In the genomic region with DNA sequence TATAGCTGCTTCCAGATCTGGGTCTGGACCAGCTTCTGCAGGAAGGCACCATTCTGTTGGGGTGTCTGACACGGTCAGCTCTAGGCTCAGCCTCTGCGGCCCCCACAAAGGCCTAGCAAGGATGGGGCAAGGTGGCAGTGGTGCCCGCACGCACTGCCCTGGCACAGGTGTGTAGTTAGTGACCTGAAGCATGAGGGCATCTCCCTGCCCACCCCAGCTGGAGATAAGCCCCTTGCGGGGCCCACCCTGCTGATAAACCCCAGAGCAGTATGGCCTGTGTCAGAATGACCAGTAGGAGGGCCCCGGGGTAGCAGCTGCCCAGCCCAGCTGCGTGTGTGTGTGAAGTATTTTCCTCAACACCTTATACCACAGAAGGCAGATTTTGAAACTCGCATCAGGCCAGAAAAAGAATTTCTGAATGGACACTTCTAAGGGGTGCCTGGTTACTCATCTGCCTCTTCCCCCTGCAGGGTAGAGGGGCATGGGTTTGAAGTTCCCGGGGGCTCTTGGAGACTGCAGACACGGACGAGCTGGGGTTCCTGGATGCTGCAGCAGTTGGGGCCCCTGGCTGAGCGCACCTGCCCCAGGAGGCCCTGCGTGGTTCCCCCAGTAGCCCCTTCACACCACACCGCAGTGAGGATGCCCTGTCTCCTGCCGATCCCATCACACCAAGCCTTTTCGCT, we compare ENCODE assay signal across 9 cellular contexts. TPM values are rescaled to one million over a fixed set of nuclear protein-coding genes. Genes with fewer than 3 reads are reported as not detected.
DNase-seq lines count a peak whose midpoint lies in the region; ATAC-seq, FAIRE-seq and TF ChIP-seq lines count a peak whose summit lies in the region.
"Had no signal": no experiment of that assay in that cellular context is flagged by ENCODE, and none has a peak within 500 bp of the region (broad histone marks: within the 10 kb centered on the region; RNA-seq: fewer than 3 reads in every experiment).

No MANE protein-coding gene starts in this region.

- H3K9ac ChIP-seq in astrocyte (ENCODE audit: low read length): peak overlapping the region; percentile 96

- no peaks in the 10 kb centered on the region for H3K9me3 Mint-ChIP-seq in CD4-positive, alpha-beta T cell
- H3K9me3 Mint-ChIP-seq in IgD-negative memory B cell: no peaks in the 10 kb centered on the region
- H3K9me3 Mint-ChIP-seq in astrocyte (ENCODE audit: unreplicated experiment): no peaks in the 10 kb centered on the region

- CTCF ChIA-PET in CD4-positive, alpha-beta T cell (lab: Charles Lee): interaction anchor here (0.5 to 0.8 kb wide), 2 partner anchors 12 kb away, joined by 3 read pairs; no protein-coding TSS in a partner anchor

- ATAC-seq in CD4-positive, alpha-beta T cell (ENCODE audit: poor library complexity): no peak

- no peak overlapping the region for H2AFZ ChIP-seq in astrocyte (ENCODE audit: low read depth, low read length)

- no peak overlapping the region for H3K4me2 ChIP-seq in astrocyte (ENCODE audit: low read length)

- POLR2A ChIA-PET in CD4-positive, alpha-beta T cell (lab: Charles Lee): interaction anchor here (0.6 to 2.2 kb wide), 6 partner anchors 19 to 164 kb away, joined by 3 to 10 read pairs (median 5); a partner anchor contains a TSS

- DNase-seq in CD4-positive, alpha-beta T cell: no peak
- DNase-seq in astrocyte (ENCODE audit: low read depth) (no peak), iPS-NIHi7 (ENCODE audit: extremely low spot score) (no peak), AG08396 (ENCODE audit: low spot score) (no peak), dorsolateral prefrontal cortex (no peak), NCI-H1417 (lab: John Stamatoyannopoulos, UW) (no peak)

- H3K27me3 ChIP-seq in CD4-positive, alpha-beta T cell (ENCODE audit: control insufficient read depth, insufficient read depth, low read length): no peaks in the 10 kb centered on the region
- H3K27me3 ChIP-seq in astrocyte (ENCODE audit: insufficient read depth, low read length) (no peaks in the 10 kb centered on the region), muscle layer of duodenum (ENCODE audit: low read depth, low read length) (no peaks in the 10 kb centered on the region), dorsolateral prefrontal cortex (no peaks in the 10 kb centered on the region)

- intact Hi-C loops in CD4-positive, alpha-beta T cell (cut with DNase I, micrococcal nuclease): loop anchor here in 1 of 2 experiments (10.0 kb wide), 1 partner anchor 352 kb away; a partner anchor contains a TSS
- intact Hi-C loops in dorsolateral prefrontal cortex (cut with DNase I): loop anchor here in 1 of 2 donors (5.0 kb wide), 1 partner anchor 156 kb away; a partner anchor contains a TSS

- no peaks in the 10 kb centered on the region for H3K9me3 ChIP-seq in CD4-positive, alpha-beta T cell (ENCODE audit: control insufficient read depth, low read length)
- H3K9me3 ChIP-seq in astrocyte (ENCODE audit: insufficient read depth, low read depth, low read length) (no peaks in the 10 kb centered on the region), muscle layer of duodenum (ENCODE audit: control insufficient read depth in 1 of 2, low read length in 2 of 2) (no peaks in the 10 kb centered on the region)

- H3K36me3 ChIP-seq in astrocyte (ENCODE audit: insufficient read depth, low read length) (peaks cover 5% of the 10 kb centered on the region), muscle layer of duodenum (ENCODE audit: control insufficient read depth in 1 of 2, insufficient read depth in 2 of 2, low read length in 2 of 2) (peaks cover 0 to 25% of the 10 kb centered on the region in 2 donors)

- H3K4me1 Mint-ChIP-seq in CD4-positive, alpha-beta T cell (ENCODE audit: low read depth): peaks cover 31% of the 10 kb centered on the region
- H3K4me1 Mint-ChIP-seq in IgD-negative memory B cell (peaks cover 11 to 20% (median 14%) of the 10 kb centered on the region in 3 donors), astrocyte (ENCODE audit: low read depth, unreplicated experiment) (peaks cover 30% of the 10 kb centered on the region)

- peaks cover 45% of the 10 kb centered on the region for H3K36me3 Mint-ChIP-seq in CD4-positive, alpha-beta T cell (ENCODE audit: low read depth)
- H3K36me3 Mint-ChIP-seq in IgD-negative memory B cell (peaks cover 4% of the 10 kb centered on the region), astrocyte (ENCODE audit: low read depth, unreplicated experiment) (peaks cover 10% of the 10 kb centered on the region)

- H3K27me3 Mint-ChIP-seq in CD4-positive, alpha-beta T cell: no peaks in the 10 kb centered on the region
- H3K27me3 Mint-ChIP-seq in IgD-negative memory B cell (no peaks in the 10 kb centered on the region), astrocyte (ENCODE audit: low read depth, unreplicated experiment) (no peaks in the 10 kb centered on the region)

- H3K4me1 ChIP-seq in astrocyte (ENCODE audit: insufficient read depth, low read length) (peaks cover 38% of the 10 kb centered on the region), muscle layer of duodenum (ENCODE audit: control insufficient read depth in 1 of 2, insufficient read depth in 2 of 2, low read length in 2 of 2) (peaks cover 0 to 65% of the 10 kb centered on the region in 2 donors)

- FAIRE-seq in astrocyte (lab: Jason Lieb, UNC): no peak

- H3K4me3 Mint-ChIP-seq in CD4-positive, alpha-beta T cell: peak overlapping the region; percentile 72
- H3K4me3 Mint-ChIP-seq in IgD-negative memory B cell: peak overlapping the region in 1 of 4 donors; percentile 73
- H3K4me3 Mint-ChIP-seq in astrocyte (ENCODE audit: unreplicated experiment): no peak overlapping the region

- no peak overlapping the region for H3K27ac ChIP-seq in CD4-positive, alpha-beta T cell (ENCODE audit: low read depth, low read length)
- H3K27ac ChIP-seq in astrocyte (ENCODE audit: low read depth, low read length) (peak overlapping the region; percentile 2), muscle layer of duodenum (ENCODE audit: low read length) (peak overlapping the region; percentile 54), dorsolateral prefrontal cortex (peak overlapping the region in 12 of 59 donors; percentile 2 to 66 (median 33))

- TF ChIP-seq CTCF in CD4-positive, alpha-beta T cell (IDR thresholded peaks at IDR 0.05): no peak
- TF ChIP-seq CTCF in astrocyte (IDR thresholded peaks at IDR 0.05; ENCODE audit: insufficient read depth, low read depth, low read length) (no peak), dorsolateral prefrontal cortex (IDR thresholded peaks at IDR 0.05 in 54 of 56, conservative IDR thresholded peaks at IDR 0.05 in 2 of 56; ENCODE audit: low read depth in 1 of 56, partially characterized antibody in 56 of 56) (no peak)

- H4K20me1 ChIP-seq in astrocyte (ENCODE audit: insufficient read depth, low read length): peaks cover 71% of the 10 kb centered on the region

- H3K4me3 ChIP-seq in astrocyte (ENCODE audit: insufficient read depth, low read depth, low read length) (no peak overlapping the region), muscle layer of duodenum (ENCODE audit: low read depth in 1 of 2, low read length in 2 of 2) (no peak overlapping the region), dorsolateral prefrontal cortex (no peak overlapping the region)

- H3K27ac Mint-ChIP-seq in CD4-positive, alpha-beta T cell: peak overlapping the region; percentile 84
- H3K27ac Mint-ChIP-seq in IgD-negative memory B cell (peak overlapping the region; percentile 46 to 99 (median 86)), astrocyte (ENCODE audit: unreplicated experiment) (peak overlapping the region; percentile 75)

- H3K79me2 ChIP-seq in astrocyte (ENCODE audit: insufficient read depth, low read length): peaks cover 79% of the 10 kb centered on the region

RNA-seq across cellular contexts. Expression of a gene that starts 4.6 kb away (rescaled TPM):
- total RNA-seq in CD4-positive, alpha-beta T cell: 100 to 1,000 TPM; 706 to 715 TPM
- 163 TPM for polyA plus RNA-seq in IgD-negative memory B cell
- total RNA-seq in astrocyte: 352 and 367 TPM in 2 replicates
- total RNA-seq in dorsolateral prefrontal cortex: 100 to 1,000 TPM; 175 to 366 (median 250) TPM

RNA-seq across cellular contexts. Expression of a gene that starts 6.2 kb away (rescaled TPM):
- total RNA-seq in CD4-positive, alpha-beta T cell: 100 to 1,000 TPM; 223 to 233 TPM
- 177 TPM for polyA plus RNA-seq in IgD-negative memory B cell
- total RNA-seq in astrocyte: 1,268 and 1,504 TPM in 2 replicates
- 100 to 1,000 TPM; 106 to 206 (median 136) TPM for total RNA-seq in dorsolateral prefrontal cortex

RNA-seq across cellular contexts. Expression of a gene that starts 24.8 kb away (rescaled TPM):
- 100 to 1,000 TPM in 1 of 2 experiments, 10 to 100 TPM in 1; 93.3 to 101 TPM for total RNA-seq in CD4-positive, alpha-beta T cell
- polyA plus RNA-seq in IgD-negative memory B cell: 22.5 TPM
- total RNA-seq in astrocyte (86.4 and 110 TPM in 2 replicates), dorsolateral prefrontal cortex (10 to 100 TPM; 25.1 to 53.0 (median 34.8) TPM)

RNA-seq across cellular contexts. Expression of a gene that starts 24.9 kb away (rescaled TPM):
- 10 to 100 TPM; 27.9 to 28.9 TPM for total RNA-seq in CD4-positive, alpha-beta T cell
- 266 TPM for polyA plus RNA-seq in IgD-negative memory B cell
- total RNA-seq in astrocyte: 104 and 113 TPM in 2 replicates
- total RNA-seq in dorsolateral prefrontal cortex: 100 to 1,000 TPM in 33 of 120 experiments, 10 to 100 TPM in 87; 64.0 to 121 (median 92.6) TPM

RNA-seq across cellular contexts. Expression of a gene that starts 31.7 kb away (rescaled TPM):
- total RNA-seq in CD4-positive, alpha-beta T cell: not detected
- not detected for polyA plus RNA-seq in IgD-negative memory B cell
- total RNA-seq in astrocyte (0.65 TPM in 1 of 2 replicates, not detected in the other), dorsolateral prefrontal cortex (1 to 10 TPM in 1 of 120 experiments, under 1 TPM in 1, not detected in 118; 0.43 to 1.1 TPM)
- total RNA-seq: T-helper 2 cell treated with Interferon-gamma antibody and Interleukin-4, amounts not matched to agents 100 ng/mL and 5 ng/mL, for 36 hours had no signal
